ENCODE assay signal across 1 cellular context in genomic region chr17:49439305-49439672, GRCh38.
TF ChIP-seq lines count a peak whose summit lies in the region.

No MANE protein-coding gene starts in this region.

TF ChIP-seq in GM23338, 12 proteins besides CTCF, POLR2A, EP300 and RAD21 (continued from another document):
- TF ChIP-seq ZNF462 (CRISPR knock-in tag; IDR thresholded peaks at IDR 0.05) (no peak), STAT1 (IDR thresholded peaks at IDR 0.05; ENCODE audit: unreplicated experiment) (no peak), JUNB (IDR thresholded peaks at IDR 0.05; ENCODE audit: unreplicated experiment) (no peak), CREB1 (CRISPR knock-in tag; IDR thresholded peaks at IDR 0.05; ENCODE audit: low read depth) (no peak), POLR2AphosphoS5 (IDR thresholded peaks at IDR 0.05; ENCODE audit: low read depth) (no peak)
